Comparison of ENCODE assay signal across 2 cellular contexts in the genomic region with DNA sequence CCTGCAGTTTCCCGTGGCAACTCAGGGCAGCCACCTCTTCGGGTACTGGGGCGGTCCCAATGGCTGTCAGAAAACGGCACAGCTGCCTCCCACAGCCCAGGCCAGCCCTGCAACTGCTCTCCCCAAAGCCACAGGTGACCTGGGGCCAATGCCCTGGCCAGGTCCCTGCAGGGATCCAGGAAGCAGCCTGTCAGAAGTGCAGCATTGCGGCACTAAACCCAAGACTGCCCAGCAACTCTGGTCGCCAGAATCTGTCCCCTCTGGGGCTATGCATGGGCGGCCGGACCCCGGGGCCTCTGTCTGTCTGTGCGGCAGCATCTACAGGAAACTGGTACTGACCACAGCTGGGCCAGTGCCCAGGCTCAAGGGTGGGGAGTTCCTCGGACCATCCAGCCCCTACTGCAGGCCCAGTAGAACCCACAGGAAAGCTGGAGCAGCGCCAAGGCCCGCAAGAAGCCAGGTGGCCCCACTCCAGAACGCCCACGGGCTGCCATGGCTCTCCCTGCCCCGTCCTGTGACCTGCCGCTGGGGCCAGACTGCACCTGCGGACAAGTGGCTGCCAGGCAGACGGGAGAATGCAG.
TF ChIP-seq lines count a peak whose summit lies in the region.

No MANE protein-coding gene starts in this region.

TF ChIP-seq in HEK293, 187 proteins besides CTCF, POLR2A, EP300 and RAD21:
- peak; percentile 59 for TF ChIP-seq SCRT2 (tag by site-specific recombination; IDR thresholded peaks at IDR 0.05)
- TF ChIP-seq ZNF426 (tag by site-specific recombination; IDR thresholded peaks at IDR 0.05) = no peak

TF ChIP-seq in K562, 482 proteins besides CTCF, POLR2A, EP300 and RAD21:
- no peak for TF ChIP-seq ZNF699 (CRISPR knock-in tag; IDR thresholded peaks at IDR 0.05; ENCODE audit: insufficient replicate concordance)
- TF ChIP-seq POLR2G (IDR thresholded peaks at IDR 0.05; ENCODE audit: low read depth, low read length) = peak; percentile 53; the same call in 1 of the 2 replicates
- 0 out of 2 replicates have a peak, but pooled peaks have one; percentile 33 for TF ChIP-seq NFIC (IDR thresholded peaks at IDR 0.05)
